In the genomic region with DNA sequence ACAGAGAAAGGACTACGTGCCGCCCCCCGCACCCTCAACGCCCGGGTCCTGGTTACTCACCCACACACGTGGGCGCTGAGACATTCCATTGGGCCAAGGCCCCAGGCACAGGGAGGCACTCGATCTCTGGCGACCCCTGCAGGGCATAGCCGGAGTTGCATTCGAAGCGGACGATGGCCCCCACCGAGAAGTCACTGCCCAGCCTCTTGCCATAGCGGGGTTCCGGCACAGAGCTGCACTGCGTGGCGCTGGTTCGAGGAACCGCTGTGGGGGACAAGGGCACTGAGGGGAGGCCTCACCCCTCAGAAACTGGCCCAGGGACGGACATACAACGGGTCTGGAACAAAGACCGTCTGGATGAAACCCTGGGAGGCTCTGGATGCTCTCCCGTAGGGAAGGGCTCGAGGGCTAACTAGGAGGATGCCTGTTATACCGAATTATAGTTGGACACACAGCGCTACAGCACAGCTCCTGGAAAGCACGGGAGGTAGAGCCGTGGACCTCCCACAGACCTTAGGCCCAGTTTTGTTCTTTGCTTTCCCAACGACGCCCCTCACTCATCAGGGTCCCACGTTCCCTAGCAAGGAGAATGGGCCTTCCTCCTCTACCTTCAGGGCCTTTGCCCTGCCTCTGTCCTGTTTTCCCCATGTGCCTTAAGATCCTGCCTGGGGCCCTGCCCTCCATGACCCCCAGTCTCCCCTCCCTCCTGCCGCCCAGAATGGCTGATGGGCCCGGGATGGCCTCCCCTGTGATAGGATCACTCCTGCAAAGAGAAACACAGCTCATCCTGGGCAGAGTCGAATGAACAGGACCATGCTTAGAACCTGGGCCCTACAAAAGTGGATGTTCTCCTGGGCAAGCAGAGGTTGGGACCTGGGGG, we compare ENCODE assay signal across 1 cellular context.
TF ChIP-seq lines count a peak whose summit lies in the region.

No MANE protein-coding gene starts in this region.

TF ChIP-seq in GM12878, 131 proteins besides CTCF, POLR2A, EP300 and RAD21 (continued from another document):
- TF ChIP-seq, protein P1, sequence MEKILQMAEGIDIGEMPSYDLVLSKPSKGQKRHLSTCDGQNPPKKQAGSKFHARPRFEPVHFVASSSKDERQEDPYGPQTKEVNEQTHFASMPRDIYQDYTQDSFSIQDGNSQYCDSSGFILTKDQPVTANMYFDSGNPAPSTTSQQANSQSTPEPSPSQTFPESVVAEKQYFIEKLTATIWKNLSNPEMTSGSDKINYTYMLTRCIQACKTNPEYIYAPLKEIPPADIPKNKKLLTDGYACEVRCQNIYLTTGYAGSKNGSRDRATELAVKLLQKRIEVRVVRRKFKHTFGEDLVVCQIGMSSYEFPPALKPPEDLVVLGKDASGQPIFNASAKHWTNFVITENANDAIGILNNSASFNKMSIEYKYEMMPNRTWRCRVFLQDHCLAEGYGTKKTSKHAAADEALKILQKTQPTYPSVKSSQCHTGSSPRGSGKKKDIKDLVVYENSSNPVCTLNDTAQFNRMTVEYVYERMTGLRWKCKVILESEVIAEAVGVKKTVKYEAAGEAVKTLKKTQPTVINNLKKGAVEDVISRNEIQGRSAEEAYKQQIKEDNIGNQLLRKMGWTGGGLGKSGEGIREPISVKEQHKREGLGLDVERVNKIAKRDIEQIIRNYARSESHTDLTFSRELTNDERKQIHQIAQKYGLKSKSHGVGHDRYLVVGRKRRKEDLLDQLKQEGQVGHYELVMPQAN (conservative IDR thresholded peaks at IDR 0.05) = no peak
- TF ChIP-seq MTA2 (IDR thresholded peaks at IDR 0.05; ENCODE audit: low read depth) (no peak), KLF5 (IDR thresholded peaks at IDR 0.05; ENCODE audit: partially characterized antibody) (no peak), CBFB (IDR thresholded peaks at IDR 0.05; ENCODE audit: low read depth) (no peak), RCOR1 (conservative IDR thresholded peaks at IDR 0.05; ENCODE audit: low read depth, low read length) (no peak), RAD51 (IDR thresholded peaks at IDR 0.05) (no peak), CHD4 (IDR thresholded peaks at IDR 0.05) (no peak), WRNIP1 (IDR thresholded peaks at IDR 0.05; ENCODE audit: borderline replicate concordance, low read depth, low read length) (no peak), PML (IDR thresholded peaks at IDR 0.05; ENCODE audit: low read length) (no peak), BRCA1 (IDR thresholded peaks at IDR 0.05; ENCODE audit: low read depth, low read length) (no peak), HDAC2 (IDR thresholded peaks at IDR 0.05) (no peak)
- TF ChIP-seq, protein P2, sequence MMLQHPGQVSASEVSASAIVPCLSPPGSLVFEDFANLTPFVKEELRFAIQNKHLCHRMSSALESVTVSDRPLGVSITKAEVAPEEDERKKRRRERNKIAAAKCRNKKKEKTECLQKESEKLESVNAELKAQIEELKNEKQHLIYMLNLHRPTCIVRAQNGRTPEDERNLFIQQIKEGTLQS (IDR thresholded peaks at IDR 0.05; ENCODE audit: borderline replicate concordance, extremely low read depth, low read depth, low read length) = no peak
